26 cellular contexts compared by ENCODE assay signal in genomic region chr2:105522645-105523044, GRCh38.
"Had no signal": no experiment of that assay in that cellular context is flagged by ENCODE, and none has a peak within 500 bp of the region (broad histone marks: within the 10 kb centered on the region; RNA-seq: fewer than 3 reads in every experiment).

No MANE protein-coding gene starts in this region.

- H3K27ac Mint-ChIP-seq: activated naive CD8-positive, alpha-beta T cell treated with anti-CD3 and anti-CD28 coated beads for 36 hours; activated T-helper 2 cell treated with anti-CD3 and anti-CD28 coated beads, Interferon-gamma antibody, Interleukin-2, Interleukin-4, amounts not matched to agents 10 μg/mL and 5 μg/mL and 100 μg/mL, durations not matched to agents 14 hours and 24 hours and 36 hours; natural killer cell treated with Interleukin-12 subunit alpha and Interleukin-12 subunit beta and Interleukin-15 and Interleukin-18, amount 100 ng/mL, for 72 hours; stimulated activated memory B cell treated with anti-CD40 and anti-IgM and Interleukin-4, amounts not matched to agents 10 μg/mL and 1 μg/mL and 100 μg/mL, for 72 hours had no signal

- ATAC-seq: activated T-cell treated with anti-CD3 and anti-CD28 coated beads, Interleukin-2, amount 50 U/mL, for 4 hours; heart right ventricle; natural killer cell treated with Interleukin-12 subunit alpha and Interleukin-12 subunit beta and Interleukin-15 and Interleukin-18, amount 100 ng/mL, for 72 hours; sciatic nerve; stimulated activated memory B cell treated with anti-CD40 and anti-IgM and Interleukin-4, amounts not matched to agents 10 μg/mL and 1 μg/mL and 100 μg/mL, for 72 hours had no signal

- H3K36me3 ChIP-seq: esophagus squamous epithelium, heart right ventricle, left ventricle myocardium inferior, transverse colon, vagina, WERI-Rb-1 had no signal

- H3K27me3 ChIP-seq: esophagus squamous epithelium, heart right ventricle, transverse colon, vagina had no signal

- H3K4me1 ChIP-seq: parathyroid adenoma, vagina had no signal

- H3K4me3 ChIP-seq: esophagus squamous epithelium, heart right ventricle, left ventricle myocardium inferior, transverse colon, vagina had no signal

- H3K79me2 ChIP-seq: parathyroid adenoma had no signal

- H3K9me3 Mint-ChIP-seq: activated naive CD8-positive, alpha-beta T cell treated with anti-CD3 and anti-CD28 coated beads for 36 hours; activated T-cell treated with anti-CD3 and anti-CD28 coated beads, Interleukin-2, amount 50 U/mL, for 4 hours; activated T-helper 2 cell treated with anti-CD3 and anti-CD28 coated beads, Interferon-gamma antibody, Interleukin-2, Interleukin-4, amounts not matched to agents 10 μg/mL and 5 μg/mL and 100 μg/mL, durations not matched to agents 14 hours and 24 hours and 36 hours; natural killer cell treated with Interleukin-12 subunit alpha and Interleukin-12 subunit beta and Interleukin-15 and Interleukin-18, amount 100 ng/mL, for 72 hours; stimulated activated memory B cell treated with anti-CD40 and anti-IgM and Interleukin-4, amounts not matched to agents 10 μg/mL and 1 μg/mL and 100 μg/mL, for 72 hours had no signal

- H3K4me1 Mint-ChIP-seq: activated naive CD8-positive, alpha-beta T cell treated with anti-CD3 and anti-CD28 coated beads for 36 hours; stimulated activated memory B cell treated with anti-CD40 and anti-IgM and Interleukin-4, amounts not matched to agents 10 μg/mL and 1 μg/mL and 100 μg/mL, for 72 hours had no signal

- H3K4me3 Mint-ChIP-seq: activated naive CD8-positive, alpha-beta T cell treated with anti-CD3 and anti-CD28 coated beads for 36 hours; activated T-cell treated with anti-CD3 and anti-CD28 coated beads, Interleukin-2, amount 50 U/mL, for 4 hours; natural killer cell treated with Interleukin-12 subunit alpha and Interleukin-12 subunit beta and Interleukin-15 and Interleukin-18, amount 100 ng/mL, for 72 hours; stimulated activated memory B cell treated with anti-CD40 and anti-IgM and Interleukin-4, amounts not matched to agents 10 μg/mL and 1 μg/mL and 100 μg/mL, for 72 hours had no signal

- FAIRE-seq: astrocyte, colon, keratinocyte, small intestine, TTC549 had no signal

- H2AFZ ChIP-seq: parathyroid adenoma had no signal

- H3K27me3 Mint-ChIP-seq: activated naive CD8-positive, alpha-beta T cell treated with anti-CD3 and anti-CD28 coated beads for 36 hours had no signal

- H3K27ac ChIP-seq: esophagus squamous epithelium, heart right ventricle, left ventricle myocardium inferior, parathyroid adenoma, transverse colon, vagina, WERI-Rb-1 had no signal

- DNase-seq: activated CD4-positive, alpha-beta T cell treated with anti-CD3 and anti-CD28 coated beads for 1 hour; activated naive CD4-positive, alpha-beta T cell; activated naive CD8-positive, alpha-beta T cell treated with anti-CD3 and anti-CD28 coated beads for 36 hours; activated T-cell treated with anti-CD3 and anti-CD28 coated beads, Interleukin-2, amount 50 U/mL, for 4 hours; central memory CD4-positive, alpha-beta T cell; effector memory CD4-positive, alpha-beta T cell; esophagus squamous epithelium; heart right ventricle; left ventricle myocardium inferior; mammary epithelial cell; midbrain; small intestine; stimulated activated CD4-positive, alpha-beta T cell treated with anti-CD3 and anti-CD28 coated beads, Interleukin-2, amount 100 ng/mL, for 24 hours; T-helper 1 cell; transverse colon; WERI-Rb-1 had no signal

- H3K36me3 Mint-ChIP-seq: activated naive CD8-positive, alpha-beta T cell treated with anti-CD3 and anti-CD28 coated beads for 36 hours; natural killer cell treated with Interleukin-12 subunit alpha and Interleukin-12 subunit beta and Interleukin-15 and Interleukin-18, amount 100 ng/mL, for 72 hours; stimulated activated memory B cell treated with anti-CD40 and anti-IgM and Interleukin-4, amounts not matched to agents 10 μg/mL and 1 μg/mL and 100 μg/mL, for 72 hours had no signal

- H3K9ac ChIP-seq: parathyroid adenoma had no signal

- H3K9me3 ChIP-seq: esophagus squamous epithelium, heart right ventricle, left ventricle myocardium inferior, transverse colon, vagina had no signal
